8 cellular contexts compared by ENCODE assay signal in the genomic region with DNA sequence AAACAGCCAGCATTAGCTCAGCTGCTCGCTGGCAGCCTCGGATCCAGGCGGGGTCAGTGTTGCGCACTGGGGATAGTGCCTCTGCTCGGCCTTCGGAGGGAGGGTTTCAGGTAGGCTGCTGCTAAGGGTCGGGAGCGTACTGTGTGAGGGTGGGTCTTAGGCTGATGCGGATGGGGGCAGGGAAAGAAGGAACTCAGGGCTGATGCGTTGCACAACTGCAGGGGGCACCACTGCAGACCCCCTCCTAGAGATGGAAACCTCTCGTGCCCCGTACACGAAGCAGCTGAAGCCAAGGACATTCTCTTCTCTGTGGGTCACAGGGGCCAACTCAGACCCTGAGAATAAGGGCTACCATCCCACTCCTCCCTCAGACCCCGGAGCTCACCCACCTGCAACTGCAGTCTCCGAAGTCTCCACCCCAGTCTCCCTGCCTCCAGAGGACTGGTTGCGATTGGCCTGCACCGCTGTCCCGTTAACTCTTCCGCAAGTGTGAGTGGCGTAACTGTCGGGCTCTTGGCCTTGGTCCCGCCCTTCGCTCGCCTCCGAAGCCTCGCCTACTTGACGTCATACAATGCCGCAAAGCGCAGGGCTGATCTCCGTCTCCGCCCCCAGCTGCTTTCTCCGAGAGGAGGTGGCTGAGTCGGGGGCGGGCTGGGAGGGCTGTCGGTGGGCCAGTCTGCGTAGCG. TPM values are rescaled to one million over a fixed set of nuclear protein-coding genes. Genes with fewer than 3 reads are reported as not detected.
A peak's percentile ranks its signal among the peaks of the same experiment; 100 is the strongest.
DNase-seq lines count a peak whose midpoint lies in the region; ATAC-seq lines count a peak whose summit lies in the region.

A gene with protein sequence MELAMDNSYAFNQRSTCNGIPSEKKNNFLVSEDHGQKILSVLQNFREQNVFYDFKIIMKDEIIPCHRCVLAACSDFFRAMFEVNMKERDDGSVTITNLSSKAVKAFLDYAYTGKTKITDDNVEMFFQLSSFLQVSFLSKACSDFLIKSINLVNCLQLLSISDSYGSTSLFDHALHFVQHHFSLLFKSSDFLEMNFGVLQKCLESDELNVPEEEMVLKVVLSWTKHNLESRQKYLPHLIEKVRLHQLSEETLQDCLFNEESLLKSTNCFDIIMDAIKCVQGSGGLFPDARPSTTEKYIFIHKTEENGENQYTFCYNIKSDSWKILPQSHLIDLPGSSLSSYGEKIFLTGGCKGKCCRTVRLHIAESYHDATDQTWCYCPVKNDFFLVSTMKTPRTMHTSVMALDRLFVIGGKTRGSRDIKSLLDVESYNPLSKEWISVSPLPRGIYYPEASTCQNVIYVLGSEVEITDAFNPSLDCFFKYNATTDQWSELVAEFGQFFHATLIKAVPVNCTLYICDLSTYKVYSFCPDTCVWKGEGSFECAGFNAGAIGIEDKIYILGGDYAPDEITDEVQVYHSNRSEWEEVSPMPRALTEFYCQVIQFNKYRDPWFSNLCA (minus strand): TSS at position 425 of the 686 bp plus-strand sequence. CDS start 18,250 bp downstream, outside the sequence.

- peak; percentile 99 for DNase-seq in COR-L47 (lab: John Stamatoyannopoulos, UW)
- peak; percentile 97 for DNase-seq in HT1080 (ENCODE audit: low read depth)
- DNase-seq in NK-92 treated with Interleukin-12 subunit alpha and Interleukin-12 subunit beta, amount 100 ng/mL, for 24 hours (lab: John Stamatoyannopoulos, UW), result peak; percentile 97
- peak; percentile 95 to 98 for DNase-seq in activated CD8-positive, alpha-beta memory T cell treated with anti-CD3 and anti-CD28 coated beads for 4 hours (ENCODE audit: low read depth in 2 of 2)
- DNase-seq in effector memory CD4-positive, alpha-beta T cell, result peak; percentile 95 to 99 (median 97)
- DNase-seq in lung microvascular endothelial cell (ENCODE audit: low read depth in 2 of 2), result peak; percentile 100
- peak; percentile 84 to 98 (median 96) for DNase-seq in stimulated activated CD4-positive, alpha-beta T cell treated with anti-CD3 and anti-CD28 coated beads, TNF-alpha, amount 100 ng/mL, for 4 hours (ENCODE audit: low read depth in 3 of 3)

- H3K36me3 ChIP-seq in effector memory CD4-positive, alpha-beta T cell (ENCODE audit: control insufficient read depth, insufficient read depth, low read length), result peaks cover 9% of the 10 kb centered on the region

- H3K4me3 ChIP-seq in effector memory CD4-positive, alpha-beta T cell (ENCODE audit: insufficient read depth, low read depth, low read length, poor library complexity, severe bottlenecking), result peak within 1 kb of the TSS; percentile 84

- peak within 1 kb of the TSS; percentile 87 for H3K27ac ChIP-seq in effector memory CD4-positive, alpha-beta T cell (ENCODE audit: insufficient read depth, low read length, poor library complexity, severe bottlenecking)

- H3K27me3 ChIP-seq in effector memory CD4-positive, alpha-beta T cell (replicated peaks; ENCODE audit: control insufficient read depth, insufficient read depth, low read length, poor library complexity, severe bottlenecking), result no peaks in the 10 kb centered on the region

- ATAC-seq in GM21367 (IDR thresholded peaks at IDR 0.05; ENCODE audit: unreplicated experiment), result peak; percentile 94

- peaks cover 13% of the 10 kb centered on the region for H3K4me1 ChIP-seq in effector memory CD4-positive, alpha-beta T cell (ENCODE audit: control insufficient read depth, insufficient read depth, low read length, poor library complexity, severe bottlenecking)

- no peaks in the 10 kb centered on the region for H3K9me3 ChIP-seq in effector memory CD4-positive, alpha-beta T cell (ENCODE audit: control insufficient read depth, low read length)

RNA-seq across cellular contexts. Expression of the gene that starts here (rescaled TPM):
- total RNA-seq in HT1080 (2014; rRNA removed; shearing (Covaris generic)), result 4.2 and 4.5 TPM in 2 replicates
- polyA plus RNA-seq in HT1080 (2015; cell fraction: cytosol; rRNA removed), result 1.9 TPM in 2 replicates
- 2.6 and 3.8 TPM in 2 replicates for polyA plus RNA-seq in HT1080 (2015; cell fraction: nucleus; rRNA removed)
- total RNA-seq in lung microvascular endothelial cell, result 2.6 and 4.4 TPM in 2 replicates

Comparison
In these comparisons a context has a peak if more than half of its experiments do, and no peak if none do; other contexts are left out.
1. Peak in every context shown above with its lines: DNase-seq, ATAC-seq, H3K4me3 ChIP-seq and H3K27ac ChIP-seq.